ENCODE assay signal across 25 cellular contexts in the genomic region with DNA sequence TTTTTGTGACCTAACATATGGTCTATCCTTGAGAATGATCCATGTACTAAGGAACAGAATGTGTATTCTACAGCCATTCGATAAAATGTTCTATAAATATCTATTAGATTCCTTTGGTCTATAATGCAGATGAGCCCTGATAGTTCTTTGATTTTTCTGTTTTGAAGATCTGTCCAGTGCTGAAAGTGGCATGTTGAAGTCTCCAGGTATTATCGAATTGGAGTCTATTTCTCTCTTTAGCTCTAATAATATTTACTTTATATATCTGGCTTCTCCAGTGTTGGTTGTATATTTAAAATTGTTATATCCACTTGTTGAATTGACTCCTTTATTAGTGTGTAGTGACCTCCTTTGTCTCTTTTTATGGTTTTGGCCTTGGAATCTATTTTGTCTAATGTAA.
"Had no signal": no experiment of that assay in that cellular context is flagged by ENCODE, and none has a peak within 500 bp of the region (broad histone marks: within the 10 kb centered on the region; RNA-seq: fewer than 3 reads in every experiment).

No MANE protein-coding gene starts in this region.

- ATAC-seq: psoas muscle; right cardiac atrium; right lobe of liver; stimulated activated effector memory CD8-positive, alpha-beta T cell treated with anti-CD3 and anti-CD28 coated beads, Interleukin-12 subunit alpha, Interleukin-12 subunit beta, amount 100 ng/mL, for 72 hours; stimulated activated naive B cell treated with anti-CD40 and anti-IgM and Interleukin-4, amounts not matched to agents 10 μg/mL and 1 μg/mL and 100 μg/mL, for 72 hours had no signal

- H3K36me3 ChIP-seq: neural progenitor cell, ovary, right lobe of liver, sigmoid colon, stomach, thoracic aorta, thyroid gland, tibial nerve, upper lobe of left lung, vagina had no signal

- FAIRE-seq: urothelium cell line had no signal

- H3K4me2 ChIP-seq: neural progenitor cell had no signal

- H3K4me1 ChIP-seq: neural progenitor cell, parathyroid adenoma, psoas muscle, right lobe of liver, stomach, tibial nerve, upper lobe of left lung, vagina had no signal

- DNase-seq: occipital lobe; ovary; posterior cingulate gyrus; psoas muscle; right cardiac atrium; right lobe of liver; sigmoid colon; small intestine; stimulated activated CD4-positive, alpha-beta T cell treated with anti-CD3 and anti-CD28 coated beads, Interleukin-15, amount 100 ng/mL, for 24 hours; stimulated activated CD4-positive, alpha-beta T cell treated with anti-CD3 and anti-CD28 coated beads, Interleukin-2, amount 100 ng/mL, for 24 hours; stimulated activated CD4-positive, alpha-beta T cell treated with anti-CD3 and anti-CD28 coated beads, Interleukin-2, amount 100 ng/mL, for 48 hours; stimulated activated CD4-positive, alpha-beta T cell treated with anti-CD3 and anti-CD28 coated beads, Interleukin-4, amount 100 ng/mL, for 24 hours; stimulated activated naive B cell treated with anti-CD40 and anti-IgM and Interleukin-4, amounts not matched to agents 10 μg/mL and 1 μg/mL and 100 μg/mL, for 72 hours; stimulated activated naive CD4-positive, alpha-beta T cell treated with Interleukin-2 at 50 U/mL for 16 hours; stomach; thyroid gland; trophoblast cell; upper lobe of left lung had no signal

- H3K79me2 ChIP-seq: parathyroid adenoma had no signal

- H3K27ac ChIP-seq: neural progenitor cell, ovary, parathyroid adenoma, psoas muscle, right lobe of liver, sigmoid colon, stomach, thoracic aorta, thyroid gland, tibial nerve, upper lobe of left lung, vagina had no signal

- H2AFZ ChIP-seq: neural progenitor cell, parathyroid adenoma had no signal

- H3K27me3 ChIP-seq: neural progenitor cell, ovary, right lobe of liver, sigmoid colon, stomach, thyroid gland, tibial nerve, upper lobe of left lung, vagina had no signal

- H3K9ac ChIP-seq: neural progenitor cell, parathyroid adenoma had no signal

- H3K4me3 ChIP-seq: neural progenitor cell, ovary, psoas muscle, right lobe of liver, sigmoid colon, stomach, thoracic aorta, thyroid gland, tibial nerve, upper lobe of left lung, vagina had no signal

- H3K9me3 ChIP-seq: ovary, psoas muscle, right lobe of liver, sigmoid colon, thoracic aorta, thyroid gland, upper lobe of left lung, vagina had no signal
